Comparison of ENCODE assay signal across 11 cellular contexts in genomic region chr11:36009469-36009868, GRCh38.
A peak's percentile ranks its signal among the peaks of the same experiment; 100 is the strongest.
DNase-seq lines count a peak whose midpoint lies in the region; ATAC-seq and TF ChIP-seq lines count a peak whose summit lies in the region.
"Had no signal": no experiment of that assay in that cellular context is flagged by ENCODE, and none has a peak within 500 bp of the region (broad histone marks: within the 10 kb centered on the region; RNA-seq: fewer than 3 reads in every experiment).

No MANE protein-coding gene starts in this region.

- peak; percentile 28 for DNase-seq in AG09319 (ENCODE audit: extremely low read depth, low read depth)
- peak; percentile 2 for DNase-seq in NCI-H1048 (lab: John Stamatoyannopoulos, UW)
- DNase-seq in chondrocyte (ENCODE audit: low spot score), result no peak
- DNase-seq in non-pigmented ciliary epithelial cell (ENCODE audit: low read depth), result peak; percentile 40
- DNase-seq in activated T-cell treated with anti-CD3 and anti-CD28 coated beads, Interleukin-2, amount 50 U/mL, for 48 hours, result no peak
- DNase-seq in AG08396 (ENCODE audit: low spot score), result no peak
- DNase-seq: effector CD4-positive, alpha-beta T cell; GOT3; left colon had no signal

- H3K27ac Mint-ChIP-seq in chondrocyte (ENCODE audit: unreplicated experiment), result peak overlapping the region; percentile 80

- H3K4me1 Mint-ChIP-seq in chondrocyte (ENCODE audit: low read depth), result peaks cover 50% of the 10 kb centered on the region

- H3K27me3 Mint-ChIP-seq in chondrocyte (ENCODE audit: low read depth), result no peaks in the 10 kb centered on the region

- H3K36me3 Mint-ChIP-seq in chondrocyte (ENCODE audit: low read depth), result peaks cover 2% of the 10 kb centered on the region

- peaks cover 8% of the 10 kb centered on the region for H3K9me3 Mint-ChIP-seq in chondrocyte (ENCODE audit: low read depth)

- TF ChIP-seq CTCF in AG09319 (IDR thresholded peaks at IDR 0.05; ENCODE audit: low read depth, low read length) (no peak), chondrocyte (IDR thresholded peaks at IDR 0.05) (no peak)

- no peak for ATAC-seq in HG03442 (IDR thresholded peaks at IDR 0.05; ENCODE audit: unreplicated experiment)
- ATAC-seq in HG02938 (IDR thresholded peaks at IDR 0.05; ENCODE audit: unreplicated experiment), result no peak
- ATAC-seq: left colon had no signal

- peak overlapping the region; percentile 26 for H3K4me3 Mint-ChIP-seq in chondrocyte (ENCODE audit: unreplicated experiment)

Comparison
In these comparisons a context has a peak if more than half of its experiments do, and no peak if none do; other contexts are left out.
1. DNase-seq: peak in AG09319 (single experiment), NCI-H1048 (single experiment) and non-pigmented ciliary epithelial cell (single experiment); none in chondrocyte (single experiment), activated T-cell treated with anti-CD3 and anti-CD28 coated beads, Interleukin-2, amount 50 U/mL, for 48 hours (0 of 2) and AG08396 (single experiment).